Comparison of ENCODE assay signal across 1 cellular context in the genomic region with DNA sequence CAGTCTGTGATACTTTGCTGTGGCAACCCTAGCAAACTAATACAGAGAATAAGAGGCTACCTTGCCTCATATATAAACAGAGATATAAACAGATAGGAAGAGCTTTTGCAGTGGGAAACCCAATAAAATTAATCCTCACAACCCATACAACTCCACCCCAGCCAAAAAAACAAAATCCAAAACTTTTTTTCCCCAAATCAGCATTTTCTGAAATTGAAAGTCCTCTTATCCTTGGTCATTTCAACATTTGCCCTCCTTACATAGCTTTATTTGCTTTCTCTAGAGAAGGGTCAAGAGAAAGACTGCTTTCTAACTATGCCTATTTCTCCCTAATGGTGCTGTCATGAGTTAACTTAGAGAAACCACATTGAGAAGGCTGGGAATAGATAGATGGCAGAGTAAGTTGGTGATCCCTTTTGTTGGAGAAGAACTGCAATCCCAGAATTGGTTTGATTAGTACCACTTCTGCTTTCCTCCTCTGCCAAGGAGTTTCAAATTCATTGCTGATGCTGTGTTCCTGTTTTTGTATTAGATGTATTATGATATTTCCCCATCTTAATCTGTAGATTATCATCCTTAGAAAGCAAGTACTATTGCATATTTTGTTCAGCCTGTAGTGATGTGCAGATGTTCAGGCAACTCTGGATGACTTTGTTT.
TF ChIP-seq lines count a peak whose summit lies in the region.

No MANE protein-coding gene starts in this region.

TF ChIP-seq in SK-N-SH, 30 proteins besides CTCF, POLR2A, EP300 and RAD21:
- TF ChIP-seq USF1 (IDR thresholded peaks at IDR 0.05; ENCODE audit: borderline replicate concordance, low read depth) (no peak), MEF2A (IDR thresholded peaks at IDR 0.05; ENCODE audit: borderline replicate concordance, low read depth) (no peak), REST (IDR thresholded peaks at IDR 0.05; ENCODE audit: low read depth, low read length) (no peak), NRF1 (IDR thresholded peaks at IDR 0.05; ENCODE audit: low read depth, low read length) (no peak), JUND (IDR thresholded peaks at IDR 0.05) (no peak), POLR2AphosphoS5 (IDR thresholded peaks at IDR 0.05; ENCODE audit: low read depth, low read length) (no peak), TEAD4 (IDR thresholded peaks at IDR 0.05; ENCODE audit: borderline replicate concordance, insufficient read depth) (no peak), FOXM1 (IDR thresholded peaks at IDR 0.05; ENCODE audit: low read depth) (no peak), NFIC (IDR thresholded peaks at IDR 0.05; ENCODE audit: borderline replicate concordance) (no peak), RFX5 (IDR thresholded peaks at IDR 0.05; ENCODE audit: low read length) (no peak), SMC3 (IDR thresholded peaks at IDR 0.05; ENCODE audit: low read depth, low read length) (no peak), TAF1 (IDR thresholded peaks at IDR 0.05; ENCODE audit: borderline replicate concordance, low read depth, low read length) (no peak), GABPA (IDR thresholded peaks at IDR 0.05; ENCODE audit: low read depth) (no peak)
- TF ChIP-seq, protein P1, sequence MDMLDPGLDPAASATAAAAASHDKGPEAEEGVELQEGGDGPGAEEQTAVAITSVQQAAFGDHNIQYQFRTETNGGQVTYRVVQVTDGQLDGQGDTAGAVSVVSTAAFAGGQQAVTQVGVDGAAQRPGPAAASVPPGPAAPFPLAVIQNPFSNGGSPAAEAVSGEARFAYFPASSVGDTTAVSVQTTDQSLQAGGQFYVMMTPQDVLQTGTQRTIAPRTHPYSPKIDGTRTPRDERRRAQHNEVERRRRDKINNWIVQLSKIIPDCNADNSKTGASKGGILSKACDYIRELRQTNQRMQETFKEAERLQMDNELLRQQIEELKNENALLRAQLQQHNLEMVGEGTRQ (IDR thresholded peaks at IDR 0.05; ENCODE audit: borderline replicate concordance, low read depth, low read length): no peak
- TF ChIP-seq, protein P2, sequence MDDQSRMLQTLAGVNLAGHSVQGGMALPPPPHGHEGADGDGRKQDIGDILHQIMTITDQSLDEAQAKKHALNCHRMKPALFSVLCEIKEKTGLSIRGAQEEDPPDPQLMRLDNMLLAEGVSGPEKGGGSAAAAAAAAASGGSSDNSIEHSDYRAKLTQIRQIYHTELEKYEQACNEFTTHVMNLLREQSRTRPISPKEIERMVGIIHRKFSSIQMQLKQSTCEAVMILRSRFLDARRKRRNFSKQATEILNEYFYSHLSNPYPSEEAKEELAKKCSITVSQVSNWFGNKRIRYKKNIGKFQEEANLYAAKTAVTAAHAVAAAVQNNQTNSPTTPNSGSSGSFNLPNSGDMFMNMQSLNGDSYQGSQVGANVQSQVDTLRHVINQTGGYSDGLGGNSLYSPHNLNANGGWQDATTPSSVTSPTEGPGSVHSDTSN (IDR thresholded peaks at IDR 0.05): no peak
